ENCODE assay signal across 25 cellular contexts in genomic region chrX:150370589-150371312, GRCh38. TPM values are rescaled to one million over a fixed set of nuclear protein-coding genes. Genes with fewer than 3 reads are reported as not detected.
DNase-seq lines count a peak whose midpoint lies in the region; ATAC-seq, FAIRE-seq and TF ChIP-seq lines count a peak whose summit lies in the region.
"Had no signal": no experiment of that assay in that cellular context is flagged by ENCODE, and none has a peak within 500 bp of the region (broad histone marks: within the 10 kb centered on the region; RNA-seq: fewer than 3 reads in every experiment).

No MANE protein-coding gene starts in this region.

- H3K27me3 ChIP-seq in muscle layer of colon (ENCODE audit: control insufficient read depth in 1 of 2, insufficient read depth in 2 of 2, low read length in 2 of 2) (no peaks in the 10 kb centered on the region), transverse colon (no peaks in the 10 kb centered on the region)
- H3K27me3 ChIP-seq: MG63 had no signal

- TF ChIP-seq POLR2A in transverse colon (IDR thresholded peaks at IDR 0.05), result no peak

- no peak for FAIRE-seq in HTR-8/SVneo (lab: Jason Lieb, UNC)
- FAIRE-seq: D721Med, GM12892, H54, HepG2, K562 had no signal

- no peaks in the 10 kb centered on the region for H3K9me3 ChIP-seq in muscle layer of colon (ENCODE audit: low read length)
- H3K9me3 ChIP-seq in transverse colon, result no peaks in the 10 kb centered on the region
- H3K9me3 ChIP-seq: MG63 had no signal

- intact Hi-C loops in transverse colon (cut with DNase I; ENCODE audit: low total_unique reads), result no loop called here

- no peak overlapping the region for H3K4me3 Mint-ChIP-seq in chondrocyte (ENCODE audit: unreplicated experiment)
- H3K4me3 Mint-ChIP-seq: CD4-positive, CD25-positive, alpha-beta regulatory T cell had no signal

- no peaks in the 10 kb centered on the region for H3K27me3 Mint-ChIP-seq in chondrocyte (ENCODE audit: low read depth)

- no peaks in the 10 kb centered on the region for H3K36me3 Mint-ChIP-seq in chondrocyte (ENCODE audit: low read depth)
- H3K36me3 Mint-ChIP-seq: CD4-positive, CD25-positive, alpha-beta regulatory T cell had no signal

- TF ChIP-seq CTCF in chondrocyte (IDR thresholded peaks at IDR 0.05) (no peak), transverse colon (IDR thresholded peaks at IDR 0.05) (no peak)

- in situ Hi-C loops in transverse colon (cut with MboI; ENCODE audit: low pct_ligation_motif_present in 1 of 4, low pct_unique_long_range_greater_than_20kb in 1 of 4, low sequenced_read_pairs in 3 of 4), result loop anchor here in 2 of 4 donors (25.0 kb wide), 1 partner anchor 408 kb away; no protein-coding TSS in a partner anchor

- peaks cover 32% of the 10 kb centered on the region for H3K4me1 ChIP-seq in muscle layer of colon (ENCODE audit: insufficient read depth, low read length)
- no peaks in the 10 kb centered on the region for H3K4me1 ChIP-seq in transverse colon

- H3K27ac ChIP-seq in muscle layer of colon (ENCODE audit: low read depth, low read length) (peak overlapping the region; percentile 7), transverse colon (peak overlapping the region in 3 of 4 donors; percentile 57 to 66 (median 59))
- H3K27ac ChIP-seq: HL-60 had no signal

- H3K9me3 Mint-ChIP-seq in chondrocyte (ENCODE audit: low read depth), result peaks cover 3% of the 10 kb centered on the region

- no peak overlapping the region for H3K4me3 ChIP-seq in muscle layer of colon (ENCODE audit: low read depth in 1 of 2, low read length in 2 of 2)
- H3K4me3 ChIP-seq in transverse colon, result no peak overlapping the region
- H3K4me3 ChIP-seq: K562, MG63 had no signal

- H3K9ac ChIP-seq in muscle layer of colon (ENCODE audit: low read length), result no peak overlapping the region

- TF ChIP-seq EP300 in transverse colon (IDR thresholded peaks at IDR 0.05; ENCODE audit: low read depth), result no peak

- peak; percentile 29 for DNase-seq in EL
- peak; percentile 69 for DNase-seq in chondrocyte (ENCODE audit: low spot score)
- no peak for DNase-seq in transverse colon
- no peak for DNase-seq in SW 1271 (lab: John Stamatoyannopoulos, UW)
- no peak for DNase-seq in HTR-8/SVneo (ENCODE audit: insufficient read length, low spot score)
- DNase-seq: CD4-positive, CD25-positive, alpha-beta regulatory T cell; DMS53; GF-D8; MG63; NCI-H1105 treated with DMSO at 0.1 percent for 48 hours; NCI-H146; NCI-H1930; NCI-H446; NCI-H524 treated with DMSO at 0.1 percent for 48 hours; NCI-H774; NK-92 treated with Interleukin-12 subunit alpha and Interleukin-12 subunit beta, amount 100 ng/mL, for 24 hours; PC-3 had no signal

- ATAC-seq in GM21526 (IDR thresholded peaks at IDR 0.05; ENCODE audit: low FRiP score, unreplicated experiment), result no peak
- ATAC-seq: HepG2, K562, PC-3 had no signal

- 44 to 83% methylated on average over 1 to 5 of the region's 5 CpGs for WGBS in transverse colon (ENCODE audit: low coverage in 1 of 2), 2 donors

- H3K4me1 Mint-ChIP-seq in chondrocyte (ENCODE audit: low read depth), result peaks cover 17% of the 10 kb centered on the region

- H3K36me3 ChIP-seq in muscle layer of colon (ENCODE audit: insufficient read depth, low read length), result no peaks in the 10 kb centered on the region
- no peaks in the 10 kb centered on the region for H3K36me3 ChIP-seq in transverse colon
- H3K36me3 ChIP-seq: MG63 had no signal

- H3K27ac Mint-ChIP-seq in chondrocyte (ENCODE audit: unreplicated experiment), result no peak overlapping the region
- H3K27ac Mint-ChIP-seq: CD4-positive, CD25-positive, alpha-beta regulatory T cell had no signal

RNA-seq across cellular contexts. Expression of gene MAMLD1, which starts 7.6 kb away (rescaled TPM):
- 6.0 to 9.3 TPM (median 8.8 TPM) in 3 replicates for total RNA-seq in chondrocyte
- total RNA-seq in transverse colon, result 1 to 10 TPM in 1 of 4 donors, under 1 TPM in 2, not detected in 1; 0.20 to 1.2 (median 0.95) TPM
- total RNA-seq: HepG2 had no signal

Comparison
In these comparisons a context has a peak if more than half of its experiments do, and no peak if none do; other contexts are left out.
1. DNase-seq: peak in EL (single experiment) and chondrocyte (single experiment); none in transverse colon (single experiment), SW 1271 (0 of 2) and HTR-8/SVneo (single experiment).